In genomic region chr7:15581352-15581951, GRCh38 we compare ENCODE assay signal across 24 cellular contexts. TPM values are rescaled to one million over a fixed set of nuclear protein-coding genes. Genes with fewer than 3 reads are reported as not detected.
DNase-seq lines count a peak whose midpoint lies in the region; ATAC-seq, FAIRE-seq and TF ChIP-seq lines count a peak whose summit lies in the region.
"Had no signal": no experiment of that assay in that cellular context is flagged by ENCODE, and none has a peak within 500 bp of the region (broad histone marks: within the 10 kb centered on the region; RNA-seq: fewer than 3 reads in every experiment).

No MANE protein-coding gene starts in this region.

- intact Hi-C loops in HepG2 (cut with micrococcal nuclease; ENCODE audit: unreplicated experiment) (no loop called here), lower lobe of right lung (cut with DNase I) (no loop called here)

- H3K27ac ChIP-seq in liver (ENCODE audit: low read depth in 1 of 2, low read length in 2 of 2) (peak overlapping the region; percentile 15 to 56), HepG2 (ENCODE audit: extremely low read length, insufficient read depth, low read length) (no peak overlapping the region), lower lobe of right lung (no peak overlapping the region)

- no peak for ATAC-seq in HepG2
- ATAC-seq in GM21515 (IDR thresholded peaks at IDR 0.05; ENCODE audit: unreplicated experiment): no peak
- no peak for ATAC-seq in lower lobe of right lung
- no peak for ATAC-seq in GM18511 (IDR thresholded peaks at IDR 0.05; ENCODE audit: unreplicated experiment)
- ATAC-seq: Panc1 had no signal

- in situ Hi-C loops in HepG2 (cut with HindIII; ENCODE audit: extremely low pct_ligation_motif_present, low pct_unique_long_range_greater_than_20kb): no loop called here

- no peak for TF ChIP-seq EP300 in HepG2 (IDR thresholded peaks at IDR 0.05; ENCODE audit: low read depth in 2 of 2, low read length in 2 of 2)
- TF ChIP-seq EP300 in HepG2 (CRISPR knock-in tag; IDR thresholded peaks at IDR 0.05; ENCODE audit: borderline replicate concordance): no peak

- POLR2A ChIA-PET in HepG2 (lab: Yijun Ruan, JAX): no interaction called here

- H3K36me3 ChIP-seq in liver (ENCODE audit: control insufficient read depth in 4 of 4, insufficient read depth in 3 of 4, low read depth in 1 of 4, low read length in 3 of 4): no peaks in the 10 kb centered on the region
- no peaks in the 10 kb centered on the region for H3K36me3 ChIP-seq in HepG2 (replicated peaks in 1 of 2; ENCODE audit: control insufficient read depth in 1 of 2, insufficient read depth in 2 of 2, low read length in 2 of 2)
- no peaks in the 10 kb centered on the region for H3K36me3 ChIP-seq in lower lobe of right lung

- peak overlapping the region in 1 of 3 donors; percentile 27 for H3K4me3 ChIP-seq in liver (ENCODE audit: low read depth in 1 of 3, low read length in 3 of 3)
- H3K4me3 ChIP-seq in HepG2 (replicated peaks in 1 of 3; ENCODE audit: insufficient read depth in 1 of 3, low read depth in 2 of 3, low read length in 3 of 3): no peak overlapping the region
- H3K4me3 ChIP-seq in lower lobe of right lung: no peak overlapping the region

- no TSS peak for BruUV-seq in HepG2 (replicated peaks; lab: Mats Ljungman, UMichigan)

- FAIRE-seq in HepG2 (lab: Jason Lieb, UNC): no peak
- FAIRE-seq: H54 had no signal

- H3K27me3 ChIP-seq in liver (ENCODE audit: control insufficient read depth in 4 of 4, insufficient read depth in 4 of 4, low read length in 3 of 4): no peaks in the 10 kb centered on the region
- no peaks in the 10 kb centered on the region for H3K27me3 ChIP-seq in HepG2 (ENCODE audit: control insufficient read depth in 1 of 2, insufficient read depth in 2 of 2, low read length in 2 of 2)
- H3K27me3 ChIP-seq in lower lobe of right lung (ENCODE audit: low read depth): no peaks in the 10 kb centered on the region

- peaks cover 4 to 30% (median 16%) of the 10 kb centered on the region in 4 donors for H3K4me1 ChIP-seq in liver (ENCODE audit: control insufficient read depth in 4 of 4, insufficient read depth in 4 of 4, low read length in 3 of 4)
- no peaks in the 10 kb centered on the region for H3K4me1 ChIP-seq in HepG2 (ENCODE audit: insufficient read depth, low read length)
- no peaks in the 10 kb centered on the region for H3K4me1 ChIP-seq in lower lobe of right lung

- H3K4me2 ChIP-seq in HepG2 (ENCODE audit: low read depth, low read length): no peak overlapping the region

- H3K9ac ChIP-seq in liver (ENCODE audit: low read depth in 1 of 2, low read length in 2 of 2) (no peak overlapping the region), HepG2 (ENCODE audit: insufficient read depth, low read depth, low read length) (no peak overlapping the region)

- DNase-seq in HepG2 (ENCODE audit: low spot score) (no peak), SHP77 (lab: John Stamatoyannopoulos, UW) (peak; percentile 65 to 77), foreskin melanocyte (peak; percentile 24), lower lobe of right lung (no peak), D341Med (ENCODE audit: low spot score) (no peak)
- DNase-seq: AML-193; Calu3; CD4-positive, CD25-positive, alpha-beta regulatory T cell; DND-41; GDM1; KBM-7; NCI-H1092 treated with DMSO at 0.1 percent for 48 hours; NCI-H187 treated with DMSO at 0.1 percent for 48 hours; NCI-H226; NCI-H526; SIG-M5; SW 1271 had no signal

- H2AFZ ChIP-seq in HepG2 (ENCODE audit: low read length): no peak overlapping the region

- CTCF ChIA-PET in HepG2 (lab: Yijun Ruan, JAX; ENCODE audit: low intra/inter-chr PET ratio, low total read pairs): no interaction called here

- TF ChIP-seq POLR2A in HepG2 (IDR thresholded peaks at IDR 0.05; ENCODE audit: insufficient read depth in 1 of 2, low read depth in 2 of 2, low read length in 2 of 2): no peak

- H4K20me1 ChIP-seq in HepG2 (ENCODE audit: insufficient read depth, low read length): no peaks in the 10 kb centered on the region

- H3K79me2 ChIP-seq in HepG2 (ENCODE audit: insufficient read depth, low read length): no peaks in the 10 kb centered on the region

- TF ChIP-seq RAD21 in liver (IDR thresholded peaks at IDR 0.05) (no peak), HepG2 (CRISPR knock-in tag; IDR thresholded peaks at IDR 0.05) (no peak)

- WGBS in liver: 25% methylated on average over 3 of the region's 3 CpGs
- WGBS in HepG2 (ENCODE audit: low lambda C conversion rate): 16% methylated on average over 3 of the region's 3 CpGs

- H3K9me3 ChIP-seq in liver (ENCODE audit: control insufficient read depth in 4 of 4, low read length in 3 of 4) (peaks cover 0 to 10% (median 4%) of the 10 kb centered on the region in 4 donors), HepG2 (ENCODE audit: low read length) (peaks cover 62% of the 10 kb centered on the region), lower lobe of right lung (peaks cover 10% of the 10 kb centered on the region)

- TF ChIP-seq CTCF in liver (IDR thresholded peaks at IDR 0.05; ENCODE audit: low read depth, low read length, missing input control): no peak
- no peak for TF ChIP-seq CTCF in HepG2 (CRISPR knock-in tag; IDR thresholded peaks at IDR 0.05)
- no peak for TF ChIP-seq CTCF in lower lobe of right lung (IDR thresholded peaks at IDR 0.05)

TF ChIP-seq in liver, 16 proteins besides CTCF, POLR2A, EP300 and RAD21 (continues in another document):
- TF ChIP-seq, protein P1, sequence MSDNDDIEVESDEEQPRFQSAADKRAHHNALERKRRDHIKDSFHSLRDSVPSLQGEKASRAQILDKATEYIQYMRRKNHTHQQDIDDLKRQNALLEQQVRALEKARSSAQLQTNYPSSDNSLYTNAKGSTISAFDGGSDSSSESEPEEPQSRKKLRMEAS (IDR thresholded peaks at IDR 0.05): peak; percentile 9
- TF ChIP-seq GABPA (IDR thresholded peaks at IDR 0.05 in 1 of 2, conservative IDR thresholded peaks at IDR 0.05 in 1 of 2) (no peak), RXRA (IDR thresholded peaks at IDR 0.05) (no peak), NR2F2 (IDR thresholded peaks at IDR 0.05) (no peak), HNF4G (IDR thresholded peaks at IDR 0.05) (no peak), HNF4A (conservative IDR thresholded peaks at IDR 0.05) (peak in 1 of 2 donors; percentile 8), JUND (IDR thresholded peaks at IDR 0.05) (no peak)

TF ChIP-seq in HepG2, 621 proteins besides CTCF, POLR2A, EP300 and RAD21:
- TF ChIP-seq SMARCC2 (IDR thresholded peaks at IDR 0.05) (no peak), RNF2 (conservative IDR thresholded peaks at IDR 0.05; ENCODE audit: low read depth) (no peak), POGZ (CRISPR knock-in tag; IDR thresholded peaks at IDR 0.05) (no peak), SCMH1 (CRISPR knock-in tag; IDR thresholded peaks at IDR 0.05; ENCODE audit: borderline replicate concordance) (no peak), ZNF160 (CRISPR knock-in tag; IDR thresholded peaks at IDR 0.05) (no peak), WIZ (CRISPR knock-in tag; IDR thresholded peaks at IDR 0.05) (no peak), MEIS2 (CRISPR knock-in tag; IDR thresholded peaks at IDR 0.05) (no peak), KLF15 (CRISPR knock-in tag; IDR thresholded peaks at IDR 0.05; ENCODE audit: borderline replicate concordance) (no peak), ZNF879 (CRISPR knock-in tag; IDR thresholded peaks at IDR 0.05) (no peak), ZSCAN29 (CRISPR knock-in tag; conservative IDR thresholded peaks at IDR 0.05) (no peak), ZNF496 (CRISPR knock-in tag; IDR thresholded peaks at IDR 0.05; ENCODE audit: insufficient replicate concordance) (no peak), NR2C2 (CRISPR knock-in tag; IDR thresholded peaks at IDR 0.05; ENCODE audit: borderline replicate concordance) (no peak), ZNF607 (CRISPR knock-in tag; IDR thresholded peaks at IDR 0.05; ENCODE audit: borderline replicate concordance) (no peak), ARNT2 (CRISPR knock-in tag; IDR thresholded peaks at IDR 0.05; ENCODE audit: low read depth) (no peak), ZNF790 (CRISPR knock-in tag; IDR thresholded peaks at IDR 0.05; ENCODE audit: borderline replicate concordance) (no peak)
- TF ChIP-seq, protein P2, sequence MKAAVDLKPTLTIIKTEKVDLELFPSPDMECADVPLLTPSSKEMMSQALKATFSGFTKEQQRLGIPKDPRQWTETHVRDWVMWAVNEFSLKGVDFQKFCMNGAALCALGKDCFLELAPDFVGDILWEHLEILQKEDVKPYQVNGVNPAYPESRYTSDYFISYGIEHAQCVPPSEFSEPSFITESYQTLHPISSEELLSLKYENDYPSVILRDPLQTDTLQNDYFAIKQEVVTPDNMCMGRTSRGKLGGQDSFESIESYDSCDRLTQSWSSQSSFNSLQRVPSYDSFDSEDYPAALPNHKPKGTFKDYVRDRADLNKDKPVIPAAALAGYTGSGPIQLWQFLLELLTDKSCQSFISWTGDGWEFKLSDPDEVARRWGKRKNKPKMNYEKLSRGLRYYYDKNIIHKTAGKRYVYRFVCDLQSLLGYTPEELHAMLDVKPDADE (CRISPR knock-in tag; IDR thresholded peaks at IDR 0.05): no peak

RNA-seq across cellular contexts. Expression of gene AGMO, which starts 19.6 kb away (rescaled TPM):
- total RNA-seq in liver (10 to 100 TPM; 27.5 to 46.6 TPM), HepG2 (2016; rRNA removed; fragmentation: Illumina TruSeq; extraction: Trizol) (0.22 TPM in 1 of 2 replicates, not detected in the other), lower lobe of right lung (not detected)
- polyA plus RNA-seq in liver (10 to 100 TPM; 21.6 to 35.6 TPM), HepG2 (2011; rRNA removed) (0.47 and 0.50 TPM in 2 replicates)
- total RNA-seq in HepG2 (2016; cell fraction: cytosol; rRNA removed; fragmentation: Illumina TruSeq; extraction: Trizol; ENCODE audit: low read depth): not detected in 2 replicates
- total RNA-seq in HepG2 (2016; cell fraction: insoluble cytoplasmic fraction; rRNA removed; fragmentation: Illumina TruSeq; extraction: Trizol): 0.16 and 0.39 TPM in 2 replicates
- total RNA-seq in HepG2 (2016; cell fraction: membrane; rRNA removed; fragmentation: Illumina TruSeq; extraction: Trizol): 0.09 TPM in 1 of 2 replicates, not detected in the other
- 0.41 and 0.84 TPM in 2 replicates for total RNA-seq in HepG2 (2016; cell fraction: nucleus; rRNA removed; fragmentation: Illumina TruSeq; extraction: Trizol)
- polyA plus RNA-seq in HepG2 (2011; cell fraction: cytosol; rRNA removed): 0.24 and 0.45 TPM in 2 replicates
- polyA plus RNA-seq in HepG2 (2011; cell fraction: nucleus; rRNA removed): 0.26 and 0.38 TPM in 2 replicates
- 0.21 and 0.98 TPM in 2 replicates for polyA plus RNA-seq in HepG2 (2012)
- polyA plus RNA-seq in HepG2 (2016; cell fraction: cytosol; fragmentation: Illumina TruSeq; extraction: Trizol; ENCODE audit: low read depth): not detected in 2 replicates
- 0.26 TPM in 1 of 2 replicates, not detected in the other for polyA plus RNA-seq in HepG2 (2016; cell fraction: insoluble cytoplasmic fraction; fragmentation: Illumina TruSeq; extraction: Trizol; ENCODE audit: low read depth)
- polyA plus RNA-seq in HepG2 (2016; cell fraction: membrane; fragmentation: Illumina TruSeq; extraction: Trizol; ENCODE audit: low read depth): not detected in 2 replicates
- 0.17 and 0.18 TPM in 2 replicates for polyA plus RNA-seq in HepG2 (2016; cell fraction: nucleus; fragmentation: Illumina TruSeq; extraction: Trizol; ENCODE audit: insufficient read depth, low read depth)
- 0.62 and 1.1 TPM in 2 replicates for polyA minus RNA-seq in HepG2 (2011; rRNA and poly(A)+ RNA removed; ENCODE audit: low replicate concordance)
- not detected in 2 replicates for polyA minus RNA-seq in HepG2 (2011; cell fraction: cytosol; rRNA and poly(A)+ RNA removed)
- polyA minus RNA-seq in HepG2 (2011; cell fraction: nucleus; rRNA and poly(A)+ RNA removed): 2.2 and 2.4 TPM in 2 replicates
- total RNA-seq: A673; CD4-positive, CD25-positive, alpha-beta regulatory T cell; M059J had no signal
- polyA plus RNA-seq: CD4-positive, CD25-positive, alpha-beta regulatory T cell had no signal

Comparison
In these comparisons a context has a peak if more than half of its experiments do, and no peak if none do; other contexts are left out.
1. H3K27ac ChIP-seq: peak in liver (2 of 2); none in HepG2 (single experiment) and lower lobe of right lung (single experiment).
2. RNA of gene AGMO, which starts 19.6 kb away (total RNA-seq): 27.5 to 46.6 TPM in liver; 0.09 to 0.84 TPM in HepG2 and not detected in lower lobe of right lung (single experiment); every median in the first group is over 10 times any median in the second.
3. DNase-seq: peak in SHP77 (2 of 2) and foreskin melanocyte (single experiment); none in HepG2 (single experiment), lower lobe of right lung (single experiment) and D341Med (single experiment).